In the genomic region with DNA sequence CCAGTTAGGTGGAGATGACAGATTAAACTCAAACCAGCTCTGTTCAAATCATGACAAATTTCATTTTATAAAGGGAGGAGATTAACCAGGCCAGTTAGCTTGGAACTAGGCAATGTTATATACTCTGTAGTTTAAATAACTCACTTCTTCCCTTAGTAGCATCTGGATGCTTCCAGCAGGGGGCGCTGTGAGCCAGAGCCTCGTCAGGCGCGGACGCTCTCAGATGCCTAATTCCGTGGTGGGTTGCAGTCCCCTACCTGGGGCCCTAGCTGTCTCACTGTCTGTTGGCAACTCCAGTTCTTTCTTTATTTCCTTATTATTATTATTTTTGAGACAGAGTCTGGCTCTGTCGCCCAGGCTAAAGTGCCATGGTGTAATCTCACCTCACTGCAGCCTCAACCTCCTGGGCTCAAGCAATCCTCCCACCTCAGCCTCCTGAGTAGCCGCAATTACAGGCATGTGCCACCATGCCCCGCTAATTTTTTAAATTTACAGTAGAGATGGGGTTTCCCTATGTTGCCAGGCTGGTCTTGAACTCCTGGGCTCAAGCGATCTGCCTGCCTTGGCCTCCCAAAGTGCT, we compare ENCODE assay signal across 9 cellular contexts. TPM values are rescaled to one million over a fixed set of nuclear protein-coding genes. Genes with fewer than 3 reads are reported as not detected.
DNase-seq lines count a peak whose midpoint lies in the region; ATAC-seq, FAIRE-seq and TF ChIP-seq lines count a peak whose summit lies in the region.
"Had no signal": no experiment of that assay in that cellular context is flagged by ENCODE, and none has a peak within 500 bp of the region (broad histone marks: within the 10 kb centered on the region; RNA-seq: fewer than 3 reads in every experiment).

No MANE protein-coding gene starts in this region.

- no peaks in the 10 kb centered on the region for H3K36me3 Mint-ChIP-seq in activated T-cell treated with anti-CD3 and anti-CD28 coated beads, Interleukin-2, amount 50 U/mL, for 4 hours (ENCODE audit: insufficient read depth)

- TF ChIP-seq CTCF in suprapubic skin (IDR thresholded peaks at IDR 0.05), result peak; percentile 75 to 78

- H3K4me1 ChIP-seq in suprapubic skin, result no peaks in the 10 kb centered on the region

- no peak overlapping the region for H3K27ac ChIP-seq in suprapubic skin

- peak; percentile 67 to 82 for ATAC-seq in activated T-cell treated with anti-CD3 and anti-CD28 coated beads, Interleukin-2, amount 50 U/mL, for 4 hours
- no peak for ATAC-seq in GM18502 (IDR thresholded peaks at IDR 0.05; ENCODE audit: poor library complexity, unreplicated experiment)

- H3K27me3 ChIP-seq in suprapubic skin, result peaks cover 3% of the 10 kb centered on the region

- TF ChIP-seq POLR2A in H54 (IDR thresholded peaks at IDR 0.05; ENCODE audit: low read depth, low read length) (no peak), suprapubic skin (IDR thresholded peaks at IDR 0.05) (no peak)

- no peaks in the 10 kb centered on the region for H3K4me1 Mint-ChIP-seq in activated T-cell treated with anti-CD3 and anti-CD28 coated beads, Interleukin-2, amount 50 U/mL, for 4 hours (ENCODE audit: low read depth)

- no peaks in the 10 kb centered on the region for H3K36me3 ChIP-seq in suprapubic skin

- no peaks in the 10 kb centered on the region for H3K9me3 ChIP-seq in suprapubic skin

- H3K4me3 ChIP-seq in suprapubic skin, result no peak overlapping the region

- peaks cover 9% of the 10 kb centered on the region for H3K27me3 Mint-ChIP-seq in activated T-cell treated with anti-CD3 and anti-CD28 coated beads, Interleukin-2, amount 50 U/mL, for 4 hours (ENCODE audit: low read depth)

- no peaks in the 10 kb centered on the region for H3K9me3 Mint-ChIP-seq in activated T-cell treated with anti-CD3 and anti-CD28 coated beads, Interleukin-2, amount 50 U/mL, for 4 hours

- no peak overlapping the region for H3K4me3 Mint-ChIP-seq in activated T-cell treated with anti-CD3 and anti-CD28 coated beads, Interleukin-2, amount 50 U/mL, for 4 hours

- no peak for FAIRE-seq in H54 (lab: Jason Lieb, UNC)

- DNase-seq in Ammon's horn (ENCODE audit: low spot score) (peak; percentile 84), H54 (ENCODE audit: insufficient read length, low spot score) (peak; percentile 40), OCI-M1 (lab: John Stamatoyannopoulos, UW) (peak; percentile 78), fibroblast of peridontal ligament (ENCODE audit: extremely low read depth) (peak; percentile 55), nucleus accumbens (lab: John Stamatoyannopoulos, UW) (peak in 47 of 56 donors; percentile 4 to 86 (median 46)), suprapubic skin (ENCODE audit: low spot score in 2 of 2) (peak in 1 of 2 donors; percentile 74)
- peak; percentile 66 for DNase-seq in activated T-cell treated with anti-CD3 and anti-CD28 coated beads, Interleukin-2, amount 50 U/mL, for 4 hours

- 34% methylated on average over 10 of the region's 10 CpGs for WGBS in suprapubic skin

- no peak for TF ChIP-seq EP300 in suprapubic skin (IDR thresholded peaks at IDR 0.05)

RNA-seq across cellular contexts. Expression of gene WFDC1, which starts 17.3 kb away (rescaled TPM):
- not detected for total RNA-seq in activated T-cell treated with anti-CD3 and anti-CD28 coated beads, Interleukin-2, amount 50 U/mL, for 4 hours
- 1 to 10 TPM in 2 of 4 donors, under 1 TPM in 1, not detected in 1; 0.49 to 1.4 (median 1.3) TPM for total RNA-seq in suprapubic skin

RNA-seq across cellular contexts. Expression of gene KCNG4, which starts 37.5 kb away (rescaled TPM):
- total RNA-seq in activated T-cell treated with anti-CD3 and anti-CD28 coated beads, Interleukin-2, amount 50 U/mL, for 4 hours, result not detected
- not detected for total RNA-seq in suprapubic skin
- total RNA-seq: urinary bladder had no signal
